ENCODE assay signal across 13 cellular contexts in the genomic region with DNA sequence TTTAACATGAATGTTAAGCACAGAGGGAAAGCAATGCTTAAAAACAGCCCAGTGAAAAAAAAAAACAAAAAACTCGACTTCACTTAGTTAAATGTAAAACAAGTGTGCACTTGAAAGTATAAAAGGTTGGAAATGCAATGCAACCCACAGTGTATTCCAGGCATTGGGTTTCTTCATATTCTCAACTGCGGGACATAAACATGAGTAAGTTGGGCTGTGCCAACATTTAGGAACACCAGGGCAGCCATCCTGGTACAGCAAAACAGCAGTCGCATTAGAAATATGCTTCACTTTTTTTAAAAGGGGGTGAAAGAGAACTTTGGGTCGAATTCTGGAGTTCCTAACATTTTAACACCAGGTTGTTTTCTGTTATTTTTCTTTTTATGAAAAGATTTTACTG. TPM values are rescaled to one million over a fixed set of nuclear protein-coding genes. Genes with fewer than 3 reads are reported as not detected.
A peak's percentile ranks its signal among the peaks of the same experiment; 100 is the strongest.
DNase-seq lines count a peak whose midpoint lies in the region; ATAC-seq and TF ChIP-seq lines count a peak whose summit lies in the region.
"Had no signal": no experiment of that assay in that cellular context is flagged by ENCODE, and none has a peak within 500 bp of the region (broad histone marks: within the 10 kb centered on the region; RNA-seq: fewer than 3 reads in every experiment).

No MANE protein-coding gene starts in this region.

- no peak for DNase-seq in activated T-cell treated with anti-CD3 and anti-CD28 coated beads, Interleukin-2, amount 50 U/mL, for 72 hours
- DNase-seq in activated T-cell treated with anti-CD3 and anti-CD28 coated beads, Interleukin-2, amount 50 U/mL, for 48 hours = no peak
- DNase-seq in fibroblast of the aortic adventitia (ENCODE audit: low read depth) (peak; percentile 37), type B pancreatic cell (ENCODE audit: extremely low spot score, unreplicated experiment) (no peak), DMS 273 treated with DMSO at 0.1 percent for 48 hours (lab: John Stamatoyannopoulos, UW) (no peak), iPS-NIHi7 (ENCODE audit: extremely low spot score) (no peak)
- DNase-seq: activated CD4-positive, alpha-beta T cell treated with anti-CD3 and anti-CD28 coated beads for 4 hours; CD8-positive, alpha-beta memory T cell; left colon; NCI-H1436 treated with DMSO at 0.1 percent for 48 hours; SW 1271 had no signal

- no peak for ATAC-seq in activated T-cell treated with anti-CD3 and anti-CD28 coated beads, Interleukin-2, amount 50 U/mL, for 72 hours (replicated peaks in 1 of 2)
- ATAC-seq in GM18502 (IDR thresholded peaks at IDR 0.05; ENCODE audit: poor library complexity, unreplicated experiment) = no peak

- peak overlapping the region; percentile 70 for H3K4me3 ChIP-seq in fibroblast of the aortic adventitia (ENCODE audit: low read depth, low read length)

- peak overlapping the region; percentile 98 for H3K27ac ChIP-seq in VCaP

- H3K27me3 Mint-ChIP-seq in activated T-cell treated with anti-CD3 and anti-CD28 coated beads, Interleukin-2, amount 50 U/mL, for 72 hours (ENCODE audit: low read depth) = peaks cover 37% of the 10 kb centered on the region
- H3K27me3 Mint-ChIP-seq in type B pancreatic cell = peaks cover 23% of the 10 kb centered on the region

- no peak overlapping the region for H3K27ac Mint-ChIP-seq in activated T-cell treated with anti-CD3 and anti-CD28 coated beads, Interleukin-2, amount 50 U/mL, for 72 hours
- no peak overlapping the region for H3K27ac Mint-ChIP-seq in type B pancreatic cell
- H3K27ac Mint-ChIP-seq: CD8-positive, alpha-beta memory T cell had no signal

- H3K4me3 Mint-ChIP-seq in activated T-cell treated with anti-CD3 and anti-CD28 coated beads, Interleukin-2, amount 50 U/mL, for 72 hours = peak overlapping the region; percentile 76 to 80
- peak overlapping the region; percentile 87 for H3K4me3 Mint-ChIP-seq in type B pancreatic cell

- no peaks in the 10 kb centered on the region for H3K9me3 Mint-ChIP-seq in activated T-cell treated with anti-CD3 and anti-CD28 coated beads, Interleukin-2, amount 50 U/mL, for 72 hours
- no peaks in the 10 kb centered on the region for H3K9me3 Mint-ChIP-seq in type B pancreatic cell
- H3K9me3 Mint-ChIP-seq: CD8-positive, alpha-beta memory T cell had no signal

- H3K4me1 Mint-ChIP-seq in activated T-cell treated with anti-CD3 and anti-CD28 coated beads, Interleukin-2, amount 50 U/mL, for 72 hours (ENCODE audit: low read depth) = peaks cover 8% of the 10 kb centered on the region
- peaks cover 7% of the 10 kb centered on the region for H3K4me1 Mint-ChIP-seq in type B pancreatic cell (ENCODE audit: unreplicated experiment)

- no peaks in the 10 kb centered on the region for H3K36me3 Mint-ChIP-seq in activated T-cell treated with anti-CD3 and anti-CD28 coated beads, Interleukin-2, amount 50 U/mL, for 72 hours (ENCODE audit: insufficient read depth in 2 of 2)
- H3K36me3 Mint-ChIP-seq in type B pancreatic cell = no peaks in the 10 kb centered on the region
- H3K36me3 Mint-ChIP-seq: CD8-positive, alpha-beta memory T cell had no signal

- TF ChIP-seq CTCF in VCaP (conservative IDR thresholded peaks at IDR 0.05) (no peak), fibroblast of the aortic adventitia (IDR thresholded peaks at IDR 0.05; ENCODE audit: insufficient read depth, low read length) (no peak), type B pancreatic cell (conservative IDR thresholded peaks at IDR 0.05) (no peak)

RNA-seq across cellular contexts. Expression of gene STEAP1, which starts 0.9 kb away (rescaled TPM):
- total RNA-seq in activated T-cell treated with anti-CD3 and anti-CD28 coated beads, Interleukin-2, amount 50 U/mL, for 72 hours = 1 to 10 TPM; 2.0 to 2.1 TPM
- total RNA-seq in fibroblast of the aortic adventitia (ENCODE audit: low replicate concordance) (23.5 and 83.4 TPM in 2 replicates), type B pancreatic cell (ENCODE audit: low replicate concordance) (2.9 and 3.4 TPM in 2 replicates)
- total RNA-seq: CD8-positive, alpha-beta memory T cell had no signal

RNA-seq across cellular contexts. Expression of gene STEAP2, which starts 56.3 kb away (rescaled TPM):
- not detected for total RNA-seq in activated T-cell treated with anti-CD3 and anti-CD28 coated beads, Interleukin-2, amount 50 U/mL, for 72 hours
- total RNA-seq in fibroblast of the aortic adventitia (ENCODE audit: low replicate concordance) (16.0 and 28.4 TPM in 2 replicates), type B pancreatic cell (ENCODE audit: low replicate concordance) (1.7 and 3.3 TPM in 2 replicates)
- total RNA-seq: CD8-positive, alpha-beta memory T cell had no signal
